Comparison of ENCODE assay signal across 1 cellular context in genomic region chr19:46390121-46390858, GRCh38.
TF ChIP-seq lines count a peak whose summit lies in the region.

No MANE protein-coding gene starts in this region.

TF ChIP-seq in GM23338, 12 proteins besides CTCF, POLR2A, EP300 and RAD21:
- TF ChIP-seq ZNF462 (CRISPR knock-in tag; IDR thresholded peaks at IDR 0.05): no peak
- no peak for TF ChIP-seq STAT1 (IDR thresholded peaks at IDR 0.05; ENCODE audit: unreplicated experiment)
- TF ChIP-seq EZH2 (IDR thresholded peaks at IDR 0.05; ENCODE audit: low read depth, unreplicated experiment): no peak
- TF ChIP-seq EZH2phosphoT487 (IDR thresholded peaks at IDR 0.05; ENCODE audit: unreplicated experiment): no peak
- no peak for TF ChIP-seq REST (IDR thresholded peaks at IDR 0.05; ENCODE audit: unreplicated experiment)
- no peak for TF ChIP-seq ETS1 (IDR thresholded peaks at IDR 0.05)
- TF ChIP-seq CREB1 (CRISPR knock-in tag; IDR thresholded peaks at IDR 0.05; ENCODE audit: low read depth): no peak
- TF ChIP-seq ZNF331 (CRISPR knock-in tag; IDR thresholded peaks at IDR 0.05; ENCODE audit: low read depth): no peak
- no peak for TF ChIP-seq POLR2AphosphoS5 (IDR thresholded peaks at IDR 0.05; ENCODE audit: low read depth)
- TF ChIP-seq NANOG (IDR thresholded peaks at IDR 0.05; ENCODE audit: borderline replicate concordance): no peak
- TF ChIP-seq ZNF114 (CRISPR knock-in tag; IDR thresholded peaks at IDR 0.05): no peak
- no peak for TF ChIP-seq JUNB (IDR thresholded peaks at IDR 0.05; ENCODE audit: unreplicated experiment)
TF ChIP-seq in GM23338: peak in this region for 0.
